In the genomic region with DNA sequence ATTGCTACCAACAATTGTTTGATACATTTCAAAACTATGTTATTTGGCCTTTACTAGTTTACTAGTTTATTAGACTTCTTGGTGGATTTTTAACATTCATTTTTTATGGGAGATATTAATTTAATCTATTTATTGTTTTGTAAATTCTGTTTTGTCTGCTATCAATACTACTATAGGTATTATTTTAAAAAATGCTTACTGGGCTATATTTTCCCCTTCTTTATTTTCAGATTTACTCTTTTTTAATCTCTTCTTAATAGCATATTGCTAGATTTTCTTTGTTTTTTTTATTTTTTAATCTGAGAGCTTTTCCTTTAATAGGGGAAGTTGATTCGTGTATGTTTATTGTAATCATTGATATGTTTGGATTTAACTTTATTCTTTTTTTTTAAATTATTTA, we compare ENCODE assay signal across 2 cellular contexts.
TF ChIP-seq lines count a peak whose summit lies in the region.

No MANE protein-coding gene starts in this region.

TF ChIP-seq in IMR-90, 13 proteins besides CTCF, POLR2A, EP300 and RAD21:
- TF ChIP-seq, protein P1, sequence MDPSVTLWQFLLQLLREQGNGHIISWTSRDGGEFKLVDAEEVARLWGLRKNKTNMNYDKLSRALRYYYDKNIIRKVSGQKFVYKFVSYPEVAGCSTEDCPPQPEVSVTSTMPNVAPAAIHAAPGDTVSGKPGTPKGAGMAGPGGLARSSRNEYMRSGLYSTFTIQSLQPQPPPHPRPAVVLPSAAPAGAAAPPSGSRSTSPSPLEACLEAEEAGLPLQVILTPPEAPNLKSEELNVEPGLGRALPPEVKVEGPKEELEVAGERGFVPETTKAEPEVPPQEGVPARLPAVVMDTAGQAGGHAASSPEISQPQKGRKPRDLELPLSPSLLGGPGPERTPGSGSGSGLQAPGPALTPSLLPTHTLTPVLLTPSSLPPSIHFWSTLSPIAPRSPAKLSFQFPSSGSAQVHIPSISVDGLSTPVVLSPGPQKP (IDR thresholded peaks at IDR 0.05; ENCODE audit: borderline replicate concordance, low read depth, low read length) = no peak
- TF ChIP-seq CEBPB (IDR thresholded peaks at IDR 0.05; ENCODE audit: low read depth, low read length) = no peak
- no peak for TF ChIP-seq NFE2L2 (IDR thresholded peaks at IDR 0.05; ENCODE audit: low read depth, low read length)
- no peak for TF ChIP-seq MXI1 (IDR thresholded peaks at IDR 0.05; ENCODE audit: borderline replicate concordance, low read depth, low read length)
- TF ChIP-seq MAFK (IDR thresholded peaks at IDR 0.05; ENCODE audit: low read depth, low read length) = peak; percentile 66
- TF ChIP-seq FOS (IDR thresholded peaks at IDR 0.05; ENCODE audit: low read depth, low read length) = no peak

TF ChIP-seq in K562, 482 proteins besides CTCF, POLR2A, EP300 and RAD21:
- TF ChIP-seq MAFG (tag; conservative IDR thresholded peaks at IDR 0.05) (peak; percentile 44; the same call in 1 of the 2 replicates), CBFB (CRISPR knock-in tag; IDR thresholded peaks at IDR 0.05) (no peak), MAFK (IDR thresholded peaks at IDR 0.05; ENCODE audit: low read length) (peak; percentile 41; the same call in 1 of the 2 replicates), C11orf30 (IDR thresholded peaks at IDR 0.05; ENCODE audit: low read depth) (peak; percentile 73), ZNF316 (IDR thresholded peaks at IDR 0.05) (peak; percentile 89), MAFF (IDR thresholded peaks at IDR 0.05; ENCODE audit: low read length) (peak; percentile 30; the same call in 1 of the 2 replicates), KLF10 (CRISPR knock-in tag; IDR thresholded peaks at IDR 0.05) (no peak), ZNF311 (CRISPR knock-in tag; IDR thresholded peaks at IDR 0.05) (no peak), ELF4 (CRISPR knock-in tag; IDR thresholded peaks at IDR 0.05) (no peak), CHD1 (IDR thresholded peaks at IDR 0.05; ENCODE audit: low read length) (no peak), MBD2 (IDR thresholded peaks at IDR 0.05; ENCODE audit: borderline replicate concordance, low read depth) (no peak)
- TF ChIP-seq, protein P2, sequence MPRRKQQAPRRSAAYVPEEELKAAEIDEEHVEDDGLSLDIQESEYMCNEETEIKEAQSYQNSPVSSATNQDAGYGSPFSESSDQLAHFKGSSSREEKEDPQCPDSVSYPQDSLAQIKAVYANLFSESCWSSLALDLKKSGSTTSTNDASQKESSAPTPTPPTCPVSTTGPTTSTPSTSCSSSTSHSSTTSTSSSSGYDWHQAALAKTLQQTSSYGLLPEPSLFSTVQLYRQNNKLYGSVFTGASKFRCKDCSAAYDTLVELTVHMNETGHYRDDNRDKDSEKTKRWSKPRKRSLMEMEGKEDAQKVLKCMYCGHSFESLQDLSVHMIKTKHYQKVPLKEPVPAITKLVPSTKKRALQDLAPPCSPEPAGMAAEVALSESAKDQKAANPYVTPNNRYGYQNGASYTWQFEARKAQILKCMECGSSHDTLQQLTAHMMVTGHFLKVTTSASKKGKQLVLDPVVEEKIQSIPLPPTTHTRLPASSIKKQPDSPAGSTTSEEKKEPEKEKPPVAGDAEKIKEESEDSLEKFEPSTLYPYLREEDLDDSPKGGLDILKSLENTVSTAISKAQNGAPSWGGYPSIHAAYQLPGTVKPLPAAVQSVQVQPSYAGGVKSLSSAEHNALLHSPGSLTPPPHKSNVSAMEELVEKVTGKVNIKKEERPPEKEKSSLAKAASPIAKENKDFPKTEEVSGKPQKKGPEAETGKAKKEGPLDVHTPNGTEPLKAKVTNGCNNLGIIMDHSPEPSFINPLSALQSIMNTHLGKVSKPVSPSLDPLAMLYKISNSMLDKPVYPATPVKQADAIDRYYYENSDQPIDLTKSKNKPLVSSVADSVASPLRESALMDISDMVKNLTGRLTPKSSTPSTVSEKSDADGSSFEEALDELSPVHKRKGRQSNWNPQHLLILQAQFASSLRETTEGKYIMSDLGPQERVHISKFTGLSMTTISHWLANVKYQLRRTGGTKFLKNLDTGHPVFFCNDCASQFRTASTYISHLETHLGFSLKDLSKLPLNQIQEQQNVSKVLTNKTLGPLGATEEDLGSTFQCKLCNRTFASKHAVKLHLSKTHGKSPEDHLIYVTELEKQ (CRISPR knock-in tag; IDR thresholded peaks at IDR 0.05) = no peak
- TF ChIP-seq, protein P3, sequence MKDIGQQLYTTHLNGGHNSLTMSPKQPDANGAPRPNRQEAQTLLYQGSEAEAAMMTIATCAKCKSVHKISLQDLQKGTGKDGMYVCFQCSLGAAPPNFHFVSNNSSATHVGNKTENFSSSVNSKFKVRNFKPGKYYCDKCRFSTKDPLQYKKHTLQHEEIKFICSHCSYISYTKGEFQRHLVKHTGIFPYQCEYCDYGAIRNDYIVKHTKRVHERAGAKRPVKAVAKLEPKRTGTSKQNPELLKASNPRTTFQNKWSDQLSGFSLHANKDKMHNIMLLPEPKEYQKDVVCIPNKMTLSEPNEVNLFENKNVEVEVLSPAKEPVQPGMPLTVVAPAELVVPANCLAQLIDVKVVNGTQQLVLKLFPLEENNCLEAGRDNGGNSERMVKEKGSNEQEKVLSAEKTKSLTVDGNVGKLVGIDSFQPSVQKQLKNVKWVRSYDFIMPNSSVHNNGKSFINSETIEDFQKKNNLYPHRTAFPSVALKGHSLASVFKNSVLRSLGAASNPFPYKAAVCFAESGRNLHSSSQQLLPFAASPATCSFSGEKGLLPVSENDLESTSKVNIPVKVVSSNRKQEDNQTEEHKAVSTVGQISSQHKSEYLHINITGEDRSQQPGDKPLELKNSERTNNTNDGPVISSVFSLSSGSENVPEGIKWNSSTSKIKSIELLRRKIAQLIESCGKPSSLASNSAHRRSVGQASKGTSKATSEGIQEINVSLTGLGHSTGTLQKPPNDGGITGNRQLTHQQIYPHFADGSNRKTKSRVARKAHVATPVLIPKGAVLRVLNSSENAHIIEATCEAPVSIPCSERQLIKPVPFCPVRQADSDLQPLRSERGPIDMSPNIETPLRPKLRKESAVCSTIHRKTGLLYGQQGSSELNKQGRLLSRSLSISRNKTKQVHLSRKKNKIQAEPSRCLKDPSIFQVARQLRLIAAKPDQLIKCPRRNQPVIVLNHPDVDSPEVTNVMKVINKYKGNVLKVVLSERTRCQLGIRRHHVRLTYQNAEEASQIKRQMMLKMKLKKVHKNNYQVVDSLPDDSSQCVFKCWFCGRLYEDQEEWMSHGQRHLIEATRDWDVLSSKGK (CRISPR knock-in tag; IDR thresholded peaks at IDR 0.05) = no peak
TF ChIP-seq in K562: peak in this region for 5.
